2 cellular contexts compared by ENCODE assay signal in the genomic region with DNA sequence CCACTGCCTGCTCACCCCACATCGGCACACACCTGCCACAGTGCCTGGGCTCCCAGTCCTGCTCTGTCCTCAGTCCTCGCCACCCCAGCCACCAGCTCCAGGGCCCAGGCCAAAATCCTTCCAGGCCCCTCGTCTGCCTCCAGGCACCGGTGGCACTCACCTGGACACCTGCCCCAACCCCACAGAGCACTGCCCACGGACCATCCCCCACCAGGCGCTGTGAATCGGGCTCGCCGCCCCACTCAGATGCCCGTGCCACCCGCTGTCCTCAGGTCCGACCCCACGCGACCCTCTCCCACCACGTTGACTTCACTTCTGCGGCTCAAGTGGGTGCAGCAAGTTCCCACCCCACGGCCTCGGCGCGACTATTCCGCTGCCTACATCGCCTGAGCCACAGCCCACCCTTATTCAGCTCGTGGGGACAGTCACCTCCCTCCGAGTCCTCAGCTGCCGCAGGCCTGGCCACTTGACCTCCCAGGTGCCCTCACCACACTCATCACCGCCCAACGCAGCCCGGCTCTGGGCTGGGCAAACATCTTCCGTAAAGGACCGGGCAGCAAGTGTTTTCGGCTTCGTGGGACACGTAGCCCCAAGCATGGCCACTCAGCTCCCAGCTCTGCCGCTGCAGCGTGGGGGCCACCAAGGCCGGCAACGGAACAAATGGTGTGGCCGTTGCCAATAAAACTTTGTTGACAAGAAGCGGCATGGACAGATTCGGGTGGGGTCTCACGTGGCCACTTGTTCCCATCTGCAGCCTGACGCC.
TF ChIP-seq lines count a peak whose summit lies in the region.

No MANE protein-coding gene starts in this region.

TF ChIP-seq in HEK293, 187 proteins besides CTCF, POLR2A, EP300 and RAD21:
- TF ChIP-seq ZFHX2 (tag by site-specific recombination; conservative IDR thresholded peaks at IDR 0.05) (0 out of 2 replicates have a peak, but pooled peaks have one; percentile 9), ZSCAN30 (tag by site-specific recombination; IDR thresholded peaks at IDR 0.05) (no peak), EGR2 (tag by site-specific recombination; IDR thresholded peaks at IDR 0.05; ENCODE audit: low read depth) (peak; percentile 39)

TF ChIP-seq in K562, 482 proteins besides CTCF, POLR2A, EP300 and RAD21:
- no peak for TF ChIP-seq GATAD2A (IDR thresholded peaks at IDR 0.05)
- TF ChIP-seq, protein P1, sequence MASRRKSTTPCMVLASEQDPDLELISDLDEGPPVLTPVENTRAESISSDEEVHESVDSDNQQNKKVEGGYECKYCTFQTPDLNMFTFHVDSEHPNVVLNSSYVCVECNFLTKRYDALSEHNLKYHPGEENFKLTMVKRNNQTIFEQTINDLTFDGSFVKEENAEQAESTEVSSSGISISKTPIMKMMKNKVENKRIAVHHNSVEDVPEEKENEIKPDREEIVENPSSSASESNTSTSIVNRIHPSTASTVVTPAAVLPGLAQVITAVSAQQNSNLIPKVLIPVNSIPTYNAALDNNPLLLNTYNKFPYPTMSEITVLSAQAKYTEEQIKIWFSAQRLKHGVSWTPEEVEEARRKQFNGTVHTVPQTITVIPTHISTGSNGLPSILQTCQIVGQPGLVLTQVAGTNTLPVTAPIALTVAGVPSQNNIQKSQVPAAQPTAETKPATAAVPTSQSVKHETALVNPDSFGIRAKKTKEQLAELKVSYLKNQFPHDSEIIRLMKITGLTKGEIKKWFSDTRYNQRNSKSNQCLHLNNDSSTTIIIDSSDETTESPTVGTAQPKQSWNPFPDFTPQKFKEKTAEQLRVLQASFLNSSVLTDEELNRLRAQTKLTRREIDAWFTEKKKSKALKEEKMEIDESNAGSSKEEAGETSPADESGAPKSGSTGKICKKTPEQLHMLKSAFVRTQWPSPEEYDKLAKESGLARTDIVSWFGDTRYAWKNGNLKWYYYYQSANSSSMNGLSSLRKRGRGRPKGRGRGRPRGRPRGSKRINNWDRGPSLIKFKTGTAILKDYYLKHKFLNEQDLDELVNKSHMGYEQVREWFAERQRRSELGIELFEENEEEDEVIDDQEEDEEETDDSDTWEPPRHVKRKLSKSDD (conservative IDR thresholded peaks at IDR 0.05; ENCODE audit: low read length) = no peak
- TF ChIP-seq RBFOX2 (IDR thresholded peaks at IDR 0.05; ENCODE audit: low read depth, low read length) = peak; percentile 42; the same call in 1 of the 2 replicates
- TF ChIP-seq ZNF140 (CRISPR knock-in tag; IDR thresholded peaks at IDR 0.05) = no peak
- TF ChIP-seq, protein P2, sequence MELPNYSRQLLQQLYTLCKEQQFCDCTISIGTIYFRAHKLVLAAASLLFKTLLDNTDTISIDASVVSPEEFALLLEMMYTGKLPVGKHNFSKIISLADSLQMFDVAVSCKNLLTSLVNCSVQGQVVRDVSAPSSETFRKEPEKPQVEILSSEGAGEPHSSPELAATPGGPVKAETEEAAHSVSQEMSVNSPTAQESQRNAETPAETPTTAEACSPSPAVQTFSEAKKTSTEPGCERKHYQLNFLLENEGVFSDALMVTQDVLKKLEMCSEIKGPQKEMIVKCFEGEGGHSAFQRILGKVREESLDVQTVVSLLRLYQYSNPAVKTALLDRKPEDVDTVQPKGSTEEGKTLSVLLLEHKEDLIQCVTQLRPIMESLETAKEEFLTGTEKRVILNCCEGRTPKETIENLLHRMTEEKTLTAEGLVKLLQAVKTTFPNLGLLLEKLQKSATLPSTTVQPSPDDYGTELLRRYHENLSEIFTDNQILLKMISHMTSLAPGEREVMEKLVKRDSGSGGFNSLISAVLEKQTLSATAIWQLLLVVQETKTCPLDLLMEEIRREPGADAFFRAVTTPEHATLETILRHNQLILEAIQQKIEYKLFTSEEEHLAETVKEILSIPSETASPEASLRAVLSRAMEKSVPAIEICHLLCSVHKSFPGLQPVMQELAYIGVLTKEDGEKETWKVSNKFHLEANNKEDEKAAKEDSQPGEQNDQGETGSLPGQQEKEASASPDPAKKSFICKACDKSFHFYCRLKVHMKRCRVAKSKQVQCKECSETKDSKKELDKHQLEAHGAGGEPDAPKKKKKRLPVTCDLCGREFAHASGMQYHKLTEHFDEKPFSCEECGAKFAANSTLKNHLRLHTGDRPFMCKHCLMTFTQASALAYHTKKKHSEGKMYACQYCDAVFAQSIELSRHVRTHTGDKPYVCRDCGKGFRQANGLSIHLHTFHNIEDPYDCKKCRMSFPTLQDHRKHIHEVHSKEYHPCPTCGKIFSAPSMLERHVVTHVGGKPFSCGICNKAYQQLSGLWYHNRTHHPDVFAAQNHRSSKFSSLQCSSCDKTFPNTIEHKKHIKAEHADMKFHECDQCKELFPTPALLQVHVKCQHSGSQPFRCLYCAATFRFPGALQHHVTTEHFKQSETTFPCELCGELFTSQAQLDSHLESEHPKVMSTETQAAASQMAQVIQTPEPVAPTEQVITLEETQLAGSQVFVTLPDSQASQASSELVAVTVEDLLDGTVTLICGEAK (IDR thresholded peaks at IDR 0.05) = peak; percentile 81
- TF ChIP-seq, protein P2 (CRISPR knock-in tag; IDR thresholded peaks at IDR 0.05) = peak; percentile 65; the same call in 1 of the 2 replicates
- peak; percentile 37 for TF ChIP-seq POLR2G (IDR thresholded peaks at IDR 0.05; ENCODE audit: low read depth, low read length)
- no peak for TF ChIP-seq ZNF197 (CRISPR knock-in tag; IDR thresholded peaks at IDR 0.05; ENCODE audit: low read depth)
- no peak for TF ChIP-seq PHF20 (IDR thresholded peaks at IDR 0.05; ENCODE audit: partially characterized antibody)
- TF ChIP-seq CC2D1A (IDR thresholded peaks at IDR 0.05) = no peak
- no peak for TF ChIP-seq ZNF584 (CRISPR knock-in tag; IDR thresholded peaks at IDR 0.05; ENCODE audit: low read depth)
- TF ChIP-seq, protein P3, sequence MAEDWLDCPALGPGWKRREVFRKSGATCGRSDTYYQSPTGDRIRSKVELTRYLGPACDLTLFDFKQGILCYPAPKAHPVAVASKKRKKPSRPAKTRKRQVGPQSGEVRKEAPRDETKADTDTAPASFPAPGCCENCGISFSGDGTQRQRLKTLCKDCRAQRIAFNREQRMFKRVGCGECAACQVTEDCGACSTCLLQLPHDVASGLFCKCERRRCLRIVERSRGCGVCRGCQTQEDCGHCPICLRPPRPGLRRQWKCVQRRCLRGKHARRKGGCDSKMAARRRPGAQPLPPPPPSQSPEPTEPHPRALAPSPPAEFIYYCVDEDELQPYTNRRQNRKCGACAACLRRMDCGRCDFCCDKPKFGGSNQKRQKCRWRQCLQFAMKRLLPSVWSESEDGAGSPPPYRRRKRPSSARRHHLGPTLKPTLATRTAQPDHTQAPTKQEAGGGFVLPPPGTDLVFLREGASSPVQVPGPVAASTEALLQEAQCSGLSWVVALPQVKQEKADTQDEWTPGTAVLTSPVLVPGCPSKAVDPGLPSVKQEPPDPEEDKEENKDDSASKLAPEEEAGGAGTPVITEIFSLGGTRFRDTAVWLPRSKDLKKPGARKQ (CRISPR knock-in tag; IDR thresholded peaks at IDR 0.05) = no peak
- TF ChIP-seq MTA2 (IDR thresholded peaks at IDR 0.05; ENCODE audit: low read depth) = no peak
- TF ChIP-seq L3MBTL2 (IDR thresholded peaks at IDR 0.05) = no peak
- TF ChIP-seq PRMT5 (CRISPR knock-in tag; IDR thresholded peaks at IDR 0.05) = no peak
- TF ChIP-seq ZNF41 (CRISPR knock-in tag; conservative IDR thresholded peaks at IDR 0.05) = no peak
- TF ChIP-seq ZBTB17 (CRISPR knock-in tag; IDR thresholded peaks at IDR 0.05) = no peak
- TF ChIP-seq ZEB2 (IDR thresholded peaks at IDR 0.05) = no peak
- TF ChIP-seq, protein P4, sequence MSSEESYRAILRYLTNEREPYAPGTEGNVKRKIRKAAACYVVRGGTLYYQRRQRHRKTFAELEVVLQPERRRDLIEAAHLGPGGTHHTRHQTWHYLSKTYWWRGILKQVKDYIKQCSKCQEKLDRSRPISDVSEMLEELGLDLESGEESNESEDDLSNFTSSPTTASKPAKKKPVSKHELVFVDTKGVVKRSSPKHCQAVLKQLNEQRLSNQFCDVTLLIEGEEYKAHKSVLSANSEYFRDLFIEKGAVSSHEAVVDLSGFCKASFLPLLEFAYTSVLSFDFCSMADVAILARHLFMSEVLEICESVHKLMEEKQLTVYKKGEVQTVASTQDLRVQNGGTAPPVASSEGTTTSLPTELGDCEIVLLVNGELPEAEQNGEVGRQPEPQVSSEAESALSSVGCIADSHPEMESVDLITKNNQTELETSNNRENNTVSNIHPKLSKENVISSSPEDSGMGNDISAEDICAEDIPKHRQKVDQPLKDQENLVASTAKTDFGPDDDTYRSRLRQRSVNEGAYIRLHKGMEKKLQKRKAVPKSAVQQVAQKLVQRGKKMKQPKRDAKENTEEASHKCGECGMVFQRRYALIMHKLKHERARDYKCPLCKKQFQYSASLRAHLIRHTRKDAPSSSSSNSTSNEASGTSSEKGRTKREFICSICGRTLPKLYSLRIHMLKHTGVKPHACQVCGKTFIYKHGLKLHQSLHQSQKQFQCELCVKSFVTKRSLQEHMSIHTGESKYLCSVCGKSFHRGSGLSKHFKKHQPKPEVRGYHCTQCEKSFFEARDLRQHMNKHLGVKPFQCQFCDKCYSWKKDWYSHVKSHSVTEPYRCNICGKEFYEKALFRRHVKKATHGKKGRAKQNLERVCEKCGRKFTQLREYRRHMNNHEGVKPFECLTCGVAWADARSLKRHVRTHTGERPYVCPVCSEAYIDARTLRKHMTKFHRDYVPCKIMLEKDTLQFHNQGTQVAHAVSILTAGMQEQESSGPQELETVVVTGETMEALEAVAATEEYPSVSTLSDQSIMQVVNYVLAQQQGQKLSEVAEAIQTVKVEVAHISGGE (CRISPR knock-in tag; IDR thresholded peaks at IDR 0.05) = no peak
- TF ChIP-seq BHLHE40 (IDR thresholded peaks at IDR 0.05; ENCODE audit: low read length) = no peak
